10 cellular contexts compared by ENCODE assay signal in genomic region chr14:65210118-65210826, GRCh38.
DNase-seq lines count a peak whose midpoint lies in the region; ATAC-seq and TF ChIP-seq lines count a peak whose summit lies in the region.
"Had no signal": no experiment of that assay in that cellular context is flagged by ENCODE, and none has a peak within 500 bp of the region (broad histone marks: within the 10 kb centered on the region; RNA-seq: fewer than 3 reads in every experiment).

No MANE protein-coding gene starts in this region.

- H3K27me3 Mint-ChIP-seq in activated CD4-positive, alpha-beta T cell treated with anti-CD3 and anti-CD28 coated beads, Interleukin-2, amount 10 ng/mL, durations not matched to agents 24 days and 14 days, result no peaks in the 10 kb centered on the region

- H3K4me3 ChIP-seq in OCI-LY7 (ENCODE audit: low read depth, low read length, poor library complexity, severe bottlenecking), result peak overlapping the region; percentile 54
- no peak overlapping the region for H3K4me3 ChIP-seq in smooth muscle cell
- H3K4me3 ChIP-seq: heart left ventricle, right atrium auricular region had no signal

- no peak for ATAC-seq in Right ventricle myocardium inferior
- ATAC-seq in GM19351 (IDR thresholded peaks at IDR 0.05; ENCODE audit: unreplicated experiment), result no peak
- ATAC-seq: heart left ventricle had no signal

- POLR2A ChIA-PET in OCI-LY7 (lab: Charles Lee), result interaction anchor here (0.7 to 1.3 kb wide), 5 partner anchors 16 to 344 kb away, joined by 3 to 4 read pairs (median 3); no protein-coding TSS in a partner anchor

- peak; percentile 78 for DNase-seq in activated CD4-positive, alpha-beta T cell treated with anti-CD3 and anti-CD28 coated beads, Interleukin-2, amount 10 ng/mL, durations not matched to agents 24 days and 14 days
- no peak for DNase-seq in activated CD4-positive, alpha-beta T cell treated with anti-CD3 and anti-CD28 coated beads, Interleukin-2, amount 50 U/mL, for 48 hours
- DNase-seq in OCI-LY7 (ENCODE audit: low spot score) (peak; percentile 73), caudate nucleus (lab: John Stamatoyannopoulos, UW) (no peak), smooth muscle cell (lab: John Stamatoyannopoulos, UW; ENCODE audit: unreplicated experiment) (no peak), Right ventricle myocardium inferior (ENCODE audit: missing footprints) (no peak), DMS153 (lab: John Stamatoyannopoulos, UW) (no peak)
- DNase-seq: heart left ventricle had no signal

- H3K4me1 ChIP-seq in OCI-LY7 (ENCODE audit: insufficient read depth, low read length, poor library complexity, severe bottlenecking) (peaks cover 72% of the 10 kb centered on the region), smooth muscle cell (ENCODE audit: low read depth) (peaks cover 7% of the 10 kb centered on the region)
- H3K4me1 ChIP-seq: right atrium auricular region had no signal

- CTCF ChIA-PET in OCI-LY7 (lab: Charles Lee; ENCODE audit: unreplicated experiment), result no interaction called here

- no peaks in the 10 kb centered on the region for H3K36me3 Mint-ChIP-seq in activated CD4-positive, alpha-beta T cell treated with anti-CD3 and anti-CD28 coated beads, Interleukin-2, amount 10 ng/mL, durations not matched to agents 24 days and 14 days (ENCODE audit: low read depth)

- H3K4me2 ChIP-seq in OCI-LY7 (ENCODE audit: low read length), result peak overlapping the region; percentile 89
- H3K4me2 ChIP-seq in smooth muscle cell, result no peak overlapping the region

- H3K27ac ChIP-seq in OCI-LY7 (ENCODE audit: low read depth, low read length, poor library complexity, severe bottlenecking), result peak overlapping the region; percentile 97
- peak overlapping the region; percentile 19 for H3K27ac ChIP-seq in caudate nucleus (ENCODE audit: low read depth, low read length)
- peak overlapping the region; percentile 79 for H3K27ac ChIP-seq in smooth muscle cell (ENCODE audit: low read depth)
- H3K27ac ChIP-seq: right atrium auricular region had no signal

- H3K9me3 ChIP-seq in OCI-LY7 (ENCODE audit: low read length) (no peaks in the 10 kb centered on the region), smooth muscle cell (replicated peaks; ENCODE audit: low read depth) (no peaks in the 10 kb centered on the region)
- H3K9me3 ChIP-seq: heart left ventricle, right atrium auricular region had no signal

- no peaks in the 10 kb centered on the region for H3K9me3 Mint-ChIP-seq in activated CD4-positive, alpha-beta T cell treated with anti-CD3 and anti-CD28 coated beads, Interleukin-2, amount 10 ng/mL, durations not matched to agents 24 days and 14 days

- H3F3A ChIP-seq in smooth muscle cell (ENCODE audit: low read depth), result peaks cover 3% of the 10 kb centered on the region

- H2AFZ ChIP-seq in OCI-LY7 (ENCODE audit: low read length) (peak overlapping the region; percentile 54), smooth muscle cell (ENCODE audit: low read depth) (no peak overlapping the region)

- H3K4me3 Mint-ChIP-seq in activated CD4-positive, alpha-beta T cell treated with anti-CD3 and anti-CD28 coated beads, Interleukin-2, amount 10 ng/mL, durations not matched to agents 24 days and 14 days, result peak overlapping the region; percentile 62

- H3K27me3 ChIP-seq in smooth muscle cell (ENCODE audit: low read depth), result no peaks in the 10 kb centered on the region
- H3K27me3 ChIP-seq: heart left ventricle, right atrium auricular region had no signal

- TF ChIP-seq CTCF in OCI-LY7 (conservative IDR thresholded peaks at IDR 0.05; ENCODE audit: low read length) (no peak), smooth muscle cell (IDR thresholded peaks at IDR 0.05; ENCODE audit: borderline replicate concordance, insufficient read depth, poor library complexity, severe bottlenecking) (no peak)

- BruUV-seq in OCI-LY7 (replicated peaks; lab: Mats Ljungman, UMichigan), result TSS peak; percentile 69

- 87% methylated on average over 4 of the region's 4 CpGs for WGBS in smooth muscle cell (ENCODE audit: low lambda C conversion rate)

- H3K36me3 ChIP-seq in OCI-LY7 (ENCODE audit: insufficient read depth, low read length) (no peaks in the 10 kb centered on the region), smooth muscle cell (ENCODE audit: low read depth) (no peaks in the 10 kb centered on the region)
- H3K36me3 ChIP-seq: heart left ventricle, right atrium auricular region had no signal

- no peaks in the 10 kb centered on the region for H3K79me2 ChIP-seq in OCI-LY7 (ENCODE audit: insufficient read depth, low read depth, low read length)
- H3K79me2 ChIP-seq in smooth muscle cell (ENCODE audit: low read depth), result no peaks in the 10 kb centered on the region

- H3K4me1 Mint-ChIP-seq in activated CD4-positive, alpha-beta T cell treated with anti-CD3 and anti-CD28 coated beads, Interleukin-2, amount 10 ng/mL, durations not matched to agents 24 days and 14 days, result peaks cover 59% of the 10 kb centered on the region

- no peaks in the 10 kb centered on the region for H4K20me1 ChIP-seq in OCI-LY7 (ENCODE audit: insufficient read depth, low read length)
- H4K20me1 ChIP-seq in smooth muscle cell (ENCODE audit: low read depth), result no peaks in the 10 kb centered on the region

- H3K27ac Mint-ChIP-seq in activated CD4-positive, alpha-beta T cell treated with anti-CD3 and anti-CD28 coated beads, Interleukin-2, amount 10 ng/mL, durations not matched to agents 24 days and 14 days, result peak overlapping the region; percentile 72

- H3K9ac ChIP-seq in smooth muscle cell (ENCODE audit: low read depth), result no peak overlapping the region

- intact Hi-C loops in activated CD4-positive, alpha-beta T cell treated with anti-CD3 and anti-CD28 coated beads, Interleukin-2, amount 10 ng/mL, durations not matched to agents 24 days and 14 days (cut with micrococcal nuclease), result loop anchor here (1.0 to 5.0 kb wide), 2 partner anchors 93 to 737 kb away; no protein-coding TSS in a partner anchor
- intact Hi-C loops in OCI-LY7 (cut with micrococcal nuclease; ENCODE audit: unreplicated experiment) (no loop called here), Right ventricle myocardium inferior (cut with DNase I) (no loop called here)

- no peaks in the 10 kb centered on the region for H3K9me2 ChIP-seq in OCI-LY7 (ENCODE audit: insufficient read depth, low read length)

Comparison
In these comparisons a context has a peak if more than half of its experiments do, and no peak if none do; other contexts are left out.
1. DNase-seq: peak in activated CD4-positive, alpha-beta T cell treated with anti-CD3 and anti-CD28 coated beads, Interleukin-2, amount 10 ng/mL, durations not matched to agents 24 days and 14 days (single experiment) and OCI-LY7 (single experiment); none in activated CD4-positive, alpha-beta T cell treated with anti-CD3 and anti-CD28 coated beads, Interleukin-2, amount 50 U/mL, for 48 hours (0 of 2), caudate nucleus (0 of 61), smooth muscle cell (single experiment), Right ventricle myocardium inferior (single experiment) and DMS153 (single experiment).
2. H3K27ac ChIP-seq: peak in every context shown above with its lines; median percentile 97 in OCI-LY7; 79 in smooth muscle cell; 19 in caudate nucleus.